2 cellular contexts compared by ENCODE assay signal in the genomic region with DNA sequence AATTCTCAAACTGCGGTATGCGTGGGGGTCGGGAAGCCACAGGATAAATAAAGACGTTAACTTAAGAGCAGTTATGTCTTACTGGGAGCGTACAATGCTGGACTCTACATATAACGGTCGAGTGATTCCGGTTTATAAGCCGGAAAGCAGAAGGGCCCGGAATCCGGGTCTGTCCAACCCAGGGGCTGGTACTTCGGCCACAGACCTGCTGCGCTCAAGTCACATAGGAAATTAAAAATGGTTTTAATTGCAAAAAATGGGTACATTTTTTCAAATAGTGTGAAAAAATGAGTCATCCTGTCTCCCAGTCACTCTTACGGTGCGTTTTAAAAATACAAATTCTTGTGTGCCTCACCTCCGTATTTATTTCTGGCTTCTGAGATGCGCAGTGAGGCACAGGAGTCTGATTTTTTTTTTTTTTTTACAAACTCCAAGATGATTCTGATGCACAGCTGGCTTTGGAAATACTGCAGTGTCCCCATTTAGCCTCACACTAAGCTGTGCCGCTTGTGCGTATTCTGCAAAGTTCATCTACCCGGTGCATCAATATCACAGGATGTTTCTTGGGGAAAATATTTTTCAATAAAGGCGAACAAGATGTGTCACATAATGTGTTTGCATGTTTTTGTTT.
TF ChIP-seq lines count a peak whose summit lies in the region.

No MANE protein-coding gene starts in this region.

TF ChIP-seq in SK-N-SH, 30 proteins besides CTCF, POLR2A, EP300 and RAD21:
- TF ChIP-seq RCOR1 (IDR thresholded peaks at IDR 0.05; ENCODE audit: low read length): no peak
- TF ChIP-seq EZH2phosphoT487 (IDR thresholded peaks at IDR 0.05; ENCODE audit: borderline replicate concordance, low read depth): no peak
- TF ChIP-seq, protein P1, sequence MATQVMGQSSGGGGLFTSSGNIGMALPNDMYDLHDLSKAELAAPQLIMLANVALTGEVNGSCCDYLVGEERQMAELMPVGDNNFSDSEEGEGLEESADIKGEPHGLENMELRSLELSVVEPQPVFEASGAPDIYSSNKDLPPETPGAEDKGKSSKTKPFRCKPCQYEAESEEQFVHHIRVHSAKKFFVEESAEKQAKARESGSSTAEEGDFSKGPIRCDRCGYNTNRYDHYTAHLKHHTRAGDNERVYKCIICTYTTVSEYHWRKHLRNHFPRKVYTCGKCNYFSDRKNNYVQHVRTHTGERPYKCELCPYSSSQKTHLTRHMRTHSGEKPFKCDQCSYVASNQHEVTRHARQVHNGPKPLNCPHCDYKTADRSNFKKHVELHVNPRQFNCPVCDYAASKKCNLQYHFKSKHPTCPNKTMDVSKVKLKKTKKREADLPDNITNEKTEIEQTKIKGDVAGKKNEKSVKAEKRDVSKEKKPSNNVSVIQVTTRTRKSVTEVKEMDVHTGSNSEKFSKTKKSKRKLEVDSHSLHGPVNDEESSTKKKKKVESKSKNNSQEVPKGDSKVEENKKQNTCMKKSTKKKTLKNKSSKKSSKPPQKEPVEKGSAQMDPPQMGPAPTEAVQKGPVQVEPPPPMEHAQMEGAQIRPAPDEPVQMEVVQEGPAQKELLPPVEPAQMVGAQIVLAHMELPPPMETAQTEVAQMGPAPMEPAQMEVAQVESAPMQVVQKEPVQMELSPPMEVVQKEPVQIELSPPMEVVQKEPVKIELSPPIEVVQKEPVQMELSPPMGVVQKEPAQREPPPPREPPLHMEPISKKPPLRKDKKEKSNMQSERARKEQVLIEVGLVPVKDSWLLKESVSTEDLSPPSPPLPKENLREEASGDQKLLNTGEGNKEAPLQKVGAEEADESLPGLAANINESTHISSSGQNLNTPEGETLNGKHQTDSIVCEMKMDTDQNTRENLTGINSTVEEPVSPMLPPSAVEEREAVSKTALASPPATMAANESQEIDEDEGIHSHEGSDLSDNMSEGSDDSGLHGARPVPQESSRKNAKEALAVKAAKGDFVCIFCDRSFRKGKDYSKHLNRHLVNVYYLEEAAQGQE (IDR thresholded peaks at IDR 0.05; ENCODE audit: low read depth, low read length): no peak
- TF ChIP-seq, protein P2, sequence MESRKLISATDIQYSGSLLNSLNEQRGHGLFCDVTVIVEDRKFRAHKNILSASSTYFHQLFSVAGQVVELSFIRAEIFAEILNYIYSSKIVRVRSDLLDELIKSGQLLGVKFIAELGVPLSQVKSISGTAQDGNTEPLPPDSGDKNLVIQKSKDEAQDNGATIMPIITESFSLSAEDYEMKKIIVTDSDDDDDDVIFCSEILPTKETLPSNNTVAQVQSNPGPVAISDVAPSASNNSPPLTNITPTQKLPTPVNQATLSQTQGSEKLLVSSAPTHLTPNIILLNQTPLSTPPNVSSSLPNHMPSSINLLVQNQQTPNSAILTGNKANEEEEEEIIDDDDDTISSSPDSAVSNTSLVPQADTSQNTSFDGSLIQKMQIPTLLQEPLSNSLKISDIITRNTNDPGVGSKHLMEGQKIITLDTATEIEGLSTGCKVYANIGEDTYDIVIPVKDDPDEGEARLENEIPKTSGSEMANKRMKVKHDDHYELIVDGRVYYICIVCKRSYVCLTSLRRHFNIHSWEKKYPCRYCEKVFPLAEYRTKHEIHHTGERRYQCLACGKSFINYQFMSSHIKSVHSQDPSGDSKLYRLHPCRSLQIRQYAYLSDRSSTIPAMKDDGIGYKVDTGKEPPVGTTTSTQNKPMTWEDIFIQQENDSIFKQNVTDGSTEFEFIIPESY (IDR thresholded peaks at IDR 0.05; ENCODE audit: borderline replicate concordance, low read depth): no peak
- 0 out of 2 replicates have a peak, but pooled peaks have one; percentile 15 for TF ChIP-seq MAX (IDR thresholded peaks at IDR 0.05; ENCODE audit: low read depth)
- TF ChIP-seq SMC3 (IDR thresholded peaks at IDR 0.05; ENCODE audit: low read depth, low read length): no peak
- TF ChIP-seq TEAD4 (IDR thresholded peaks at IDR 0.05; ENCODE audit: borderline replicate concordance, insufficient read depth): no peak
- TF ChIP-seq NFIC (IDR thresholded peaks at IDR 0.05; ENCODE audit: borderline replicate concordance): no peak
- TF ChIP-seq CHD2 (IDR thresholded peaks at IDR 0.05; ENCODE audit: low read length, partially characterized antibody): no peak
- peak; percentile 40 for TF ChIP-seq GABPA (IDR thresholded peaks at IDR 0.05; ENCODE audit: low read depth)
- no peak for TF ChIP-seq USF2 (IDR thresholded peaks at IDR 0.05; ENCODE audit: borderline replicate concordance, low read depth, low read length)
- TF ChIP-seq GATA2 (CRISPR knock-in tag; IDR thresholded peaks at IDR 0.05): no peak
- TF ChIP-seq ELF1 (IDR thresholded peaks at IDR 0.05): no peak
- TF ChIP-seq FOXM1 (IDR thresholded peaks at IDR 0.05; ENCODE audit: low read depth): no peak
- no peak for TF ChIP-seq PBX3 (IDR thresholded peaks at IDR 0.05)

TF ChIP-seq in HEK293T, 16 proteins besides CTCF, POLR2A, EP300 and RAD21:
- TF ChIP-seq ARNT (IDR thresholded peaks at IDR 0.05) (no peak), FOXA1 (IDR thresholded peaks at IDR 0.05) (no peak), ELF4 (IDR thresholded peaks at IDR 0.05) (no peak), BHLHE40 (IDR thresholded peaks at IDR 0.05; ENCODE audit: borderline replicate concordance) (no peak)
